In the genomic region with DNA sequence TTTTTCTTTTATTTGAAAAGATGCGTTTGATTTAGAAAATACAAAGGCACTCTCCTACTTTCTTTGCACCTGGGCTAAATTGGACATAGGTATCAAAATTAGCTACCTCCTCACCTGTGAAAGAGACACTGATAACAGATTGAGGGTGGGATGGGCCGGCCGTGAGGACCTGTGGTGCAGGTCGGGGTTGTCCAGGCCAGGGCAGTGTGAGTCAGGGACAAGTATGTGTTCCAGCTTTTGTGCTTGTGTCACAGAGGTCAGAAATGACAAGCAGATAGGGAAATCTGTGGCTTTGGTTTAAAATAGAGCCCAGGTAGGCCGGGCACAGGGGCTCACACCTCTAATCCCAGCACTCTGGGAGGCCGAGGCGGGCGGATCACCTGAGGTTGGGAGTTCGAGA, we compare ENCODE assay signal across 1 cellular context.
TF ChIP-seq lines count a peak whose summit lies in the region.

No MANE protein-coding gene starts in this region.

TF ChIP-seq in GM23338, 12 proteins besides CTCF, POLR2A, EP300 and RAD21 (continued from another document):
- no peak for TF ChIP-seq ZNF114 (CRISPR knock-in tag; IDR thresholded peaks at IDR 0.05)
- TF ChIP-seq POLR2AphosphoS5 (IDR thresholded peaks at IDR 0.05; ENCODE audit: low read depth): no peak
